1 cellular context compared by ENCODE assay signal in genomic region chr3:96491023-96491422, GRCh38.
TF ChIP-seq lines count a peak whose summit lies in the region.

No MANE protein-coding gene starts in this region.

TF ChIP-seq in GM12878, 131 proteins besides CTCF, POLR2A, EP300 and RAD21 (continued from another document):
- TF ChIP-seq PAX5 (IDR thresholded peaks at IDR 0.05; ENCODE audit: borderline replicate concordance, low read depth, low read length) = no peak
- TF ChIP-seq FOS (IDR thresholded peaks at IDR 0.05; ENCODE audit: borderline replicate concordance, extremely low read depth, insufficient read length) = no peak
- TF ChIP-seq MTA3 (IDR thresholded peaks at IDR 0.05; ENCODE audit: borderline replicate concordance, low read length) = no peak
- TF ChIP-seq ELK1 (IDR thresholded peaks at IDR 0.05; ENCODE audit: low read depth, low read length) = no peak
- 0 out of 2 replicates have a peak, but pooled peaks have one; percentile 8 for TF ChIP-seq RUNX3 (IDR thresholded peaks at IDR 0.05; ENCODE audit: low read length)
- no peak for TF ChIP-seq KAT2A (conservative IDR thresholded peaks at IDR 0.05; ENCODE audit: control insufficient read depth, low read depth, low read length)
- TF ChIP-seq MEF2B (IDR thresholded peaks at IDR 0.05; ENCODE audit: partially characterized antibody, poor library complexity, severe bottlenecking) = peak; percentile 65
- no peak for TF ChIP-seq CREM (IDR thresholded peaks at IDR 0.05; ENCODE audit: low read depth)
- no peak for TF ChIP-seq RAD51 (IDR thresholded peaks at IDR 0.05)
- TF ChIP-seq ZNF384 (IDR thresholded peaks at IDR 0.05; ENCODE audit: borderline replicate concordance, low read depth, low read length) = 0 out of 2 replicates have a peak, but pooled peaks have one; percentile 33
- TF ChIP-seq ZBTB11 (CRISPR knock-in tag; IDR thresholded peaks at IDR 0.05) = no peak
- no peak for TF ChIP-seq SP1 (IDR thresholded peaks at IDR 0.05; ENCODE audit: low read depth, low read length)
